Comparison of ENCODE assay signal across 8 cellular contexts in the genomic region with DNA sequence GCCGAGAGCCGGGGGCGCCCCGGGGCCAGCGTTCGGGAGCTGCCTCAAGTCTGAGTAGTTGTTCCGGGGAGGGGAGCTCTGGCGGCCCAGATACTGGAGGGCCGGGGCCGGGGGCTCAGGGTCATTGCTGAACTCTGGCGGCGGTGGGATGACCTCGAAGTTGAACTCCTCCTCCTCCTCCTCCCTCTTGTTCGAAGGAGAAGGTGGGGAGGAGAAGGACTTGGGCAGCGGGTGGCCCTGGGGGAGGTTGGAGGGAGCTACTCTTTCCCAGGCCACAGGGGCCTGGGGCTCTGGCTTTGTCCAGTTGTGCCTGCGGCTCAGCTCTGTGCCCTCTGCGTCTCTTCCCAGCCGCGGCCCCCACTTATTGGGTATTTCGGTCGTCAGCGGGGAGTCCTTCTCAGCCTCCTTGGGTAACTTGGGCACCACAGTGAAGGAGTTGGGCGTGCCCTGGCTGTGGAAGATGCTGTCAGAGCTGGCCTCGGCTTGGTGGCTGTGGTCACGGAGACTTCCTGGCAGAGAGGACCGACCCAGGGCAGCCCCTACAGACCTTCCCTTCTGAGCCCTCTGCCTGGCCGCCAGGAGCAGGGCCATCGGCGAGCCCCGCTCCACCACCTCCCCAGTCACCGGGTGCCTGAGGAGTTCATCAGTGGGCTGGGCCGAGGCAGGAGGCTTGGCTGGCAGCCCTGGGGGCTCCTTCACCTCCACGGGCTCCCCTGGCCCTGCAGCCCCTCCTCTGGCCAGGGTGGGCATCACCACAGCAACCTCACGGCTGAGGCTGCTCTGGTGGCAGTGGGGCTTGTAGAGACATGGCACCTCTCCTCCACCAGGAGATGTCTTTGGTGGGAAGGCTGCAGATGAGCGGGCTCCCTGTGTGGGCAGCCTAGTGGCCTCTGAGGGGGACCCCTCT. TPM values are rescaled to one million over a fixed set of nuclear protein-coding genes. Genes with fewer than 3 reads are reported as not detected.
DNase-seq lines count a peak whose midpoint lies in the region; ATAC-seq, FAIRE-seq and TF ChIP-seq lines count a peak whose summit lies in the region.

No MANE protein-coding gene starts in this region.

- H3K27ac Mint-ChIP-seq in progenitor cell of endocrine pancreas, result no peak overlapping the region

- H3K9me3 ChIP-seq in Loucy (ENCODE audit: insufficient read depth, low read depth, low read length), result no peaks in the 10 kb centered on the region
- H3K9me3 ChIP-seq in effector memory CD4-positive, alpha-beta T cell (ENCODE audit: control insufficient read depth, low read length), result no peaks in the 10 kb centered on the region

- H3K4me1 ChIP-seq in Loucy (ENCODE audit: insufficient read depth, low read length, poor library complexity, severe bottlenecking), result peaks cover 15% of the 10 kb centered on the region
- peaks cover 6% of the 10 kb centered on the region for H3K4me1 ChIP-seq in effector memory CD4-positive, alpha-beta T cell (ENCODE audit: control insufficient read depth, insufficient read depth, low read length, poor library complexity, severe bottlenecking)

- peaks cover 9% of the 10 kb centered on the region for H3K4me1 Mint-ChIP-seq in progenitor cell of endocrine pancreas (ENCODE audit: low read depth)

- H3F3A ChIP-seq in Loucy (ENCODE audit: low read depth), result no peaks in the 10 kb centered on the region

- H4K20me1 ChIP-seq in Loucy (ENCODE audit: insufficient read depth, low read length, poor library complexity, severe bottlenecking), result no peaks in the 10 kb centered on the region

- peak overlapping the region; percentile 94 for H2AFZ ChIP-seq in Loucy (ENCODE audit: low read length)

- H3K9me2 ChIP-seq in Loucy (replicated peaks; ENCODE audit: low read depth, low read length), result no peaks in the 10 kb centered on the region

- peak overlapping the region; percentile 87 for H3K9ac ChIP-seq in Loucy (ENCODE audit: low read depth, low read length, poor library complexity, severe bottlenecking)

- H3K79me2 ChIP-seq in Loucy (ENCODE audit: insufficient read depth, low read length), result 0 out of 2 replicates have a peak, but pooled peaks cover 3% of the 10 kb centered on the region

- H3K36me3 Mint-ChIP-seq in progenitor cell of endocrine pancreas (ENCODE audit: insufficient read depth), result peaks cover 9% of the 10 kb centered on the region

- H3K4me2 ChIP-seq in Loucy (ENCODE audit: low read depth, low read length, poor library complexity, severe bottlenecking), result peak overlapping the region; percentile 79

- H3K4me3 Mint-ChIP-seq in progenitor cell of endocrine pancreas (ENCODE audit: low read depth), result peak overlapping the region; percentile 52

- peak overlapping the region; percentile 86 for H3K4me3 ChIP-seq in Loucy (ENCODE audit: low read length, poor library complexity, severe bottlenecking)
- H3K4me3 ChIP-seq in effector memory CD4-positive, alpha-beta T cell (ENCODE audit: insufficient read depth, low read depth, low read length, poor library complexity, severe bottlenecking), result peak overlapping the region; percentile 64

- H3K9me3 Mint-ChIP-seq in progenitor cell of endocrine pancreas (ENCODE audit: low read depth), result no peaks in the 10 kb centered on the region

- peak; percentile 24 for ATAC-seq in GM18498 (IDR thresholded peaks at IDR 0.05; ENCODE audit: unreplicated experiment)

- H3K36me3 ChIP-seq in Loucy (ENCODE audit: insufficient read depth, low read length), result no peaks in the 10 kb centered on the region
- H3K36me3 ChIP-seq in effector memory CD4-positive, alpha-beta T cell (ENCODE audit: control insufficient read depth, insufficient read depth, low read length), result no peaks in the 10 kb centered on the region

- no peak for DNase-seq in effector memory CD4-positive, alpha-beta T cell
- DNase-seq in progenitor cell of endocrine pancreas (ENCODE audit: low spot score, unreplicated experiment) (no peak), NCI-H2081 treated with DMSO at 0.1 percent for 48 hours (lab: John Stamatoyannopoulos, UW) (no peak), islet precursor cell (no peak), D721Med (ENCODE audit: insufficient read length, low spot score) (no peak)
- DNase-seq in activated effector memory CD4-positive, alpha-beta T cell treated with anti-CD3 and anti-CD28 coated beads, Interleukin-2, amount 50 U/mL, for 16 hours, result no peak

- H3K27me3 Mint-ChIP-seq in progenitor cell of endocrine pancreas, result no peaks in the 10 kb centered on the region

- no peaks in the 10 kb centered on the region for H3K27me3 ChIP-seq in Loucy (ENCODE audit: insufficient read depth, low read length, poor library complexity, severe bottlenecking)
- H3K27me3 ChIP-seq in effector memory CD4-positive, alpha-beta T cell (replicated peaks; ENCODE audit: control insufficient read depth, insufficient read depth, low read length, poor library complexity, severe bottlenecking), result no peaks in the 10 kb centered on the region

- no peak for FAIRE-seq in D721Med (lab: Jason Lieb, UNC)

- TF ChIP-seq CTCF in Loucy (conservative IDR thresholded peaks at IDR 0.05; ENCODE audit: low read length) (peak; percentile 54), progenitor cell of endocrine pancreas (IDR thresholded peaks at IDR 0.05; ENCODE audit: unreplicated experiment) (no peak), D721Med (IDR thresholded peaks at IDR 0.05; ENCODE audit: insufficient read depth, missing control alignments) (no peak)

- H3K27ac ChIP-seq in effector memory CD4-positive, alpha-beta T cell (ENCODE audit: insufficient read depth, low read length, poor library complexity, severe bottlenecking), result no peak overlapping the region

RNA-seq across cellular contexts. Expression of gene C6orf132, which starts 37.4 kb away (rescaled TPM):
- 11.8 and 14.5 TPM in 2 replicates for total RNA-seq in progenitor cell of endocrine pancreas

RNA-seq across cellular contexts. Expression of gene TAF8, which starts 54.7 kb away (rescaled TPM):
- total RNA-seq in progenitor cell of endocrine pancreas, result 38.9 and 40.4 TPM in 2 replicates
